In genomic region chr12:116420476-116420875, GRCh38 we compare ENCODE assay signal across 14 cellular contexts.
"Had no signal": no experiment of that assay in that cellular context is flagged by ENCODE, and none has a peak within 500 bp of the region (broad histone marks: within the 10 kb centered on the region; RNA-seq: fewer than 3 reads in every experiment).

No MANE protein-coding gene starts in this region.

- DNase-seq: activated CD4-positive, alpha-beta memory T cell treated with anti-CD3 and anti-CD28 coated beads for 36 hours; activated gamma-delta T cell; activated T-cell treated with anti-CD3 and anti-CD28 coated beads, Interleukin-2, amount 50 U/mL, for 48 hours; amygdala; endodermal cell; hypothalamus; kidney glomerular epithelial cell; small intestine; thyroid gland had no signal

- H3K4me1 Mint-ChIP-seq: endodermal cell had no signal

- FAIRE-seq: small intestine had no signal

- H3K4me3 ChIP-seq: right atrium auricular region, thyroid gland, vagina had no signal

- H3K27ac Mint-ChIP-seq: activated CD4-positive, alpha-beta memory T cell treated with anti-CD3 and anti-CD28 coated beads for 36 hours; activated naive CD8-positive, alpha-beta T cell; brain; endodermal cell had no signal

- H3K27me3 ChIP-seq: neutrophil, right atrium auricular region, thyroid gland, vagina had no signal

- H3K36me3 Mint-ChIP-seq: activated CD4-positive, alpha-beta memory T cell treated with anti-CD3 and anti-CD28 coated beads for 36 hours; brain had no signal

- H3K9me3 ChIP-seq: neutrophil, thyroid gland, vagina had no signal

- H3K4me1 ChIP-seq: right atrium auricular region, thyroid gland had no signal

- H3K36me3 ChIP-seq: neutrophil, right atrium auricular region, thyroid gland, vagina had no signal

- H3K4me3 Mint-ChIP-seq: activated CD4-positive, alpha-beta memory T cell treated with anti-CD3 and anti-CD28 coated beads for 36 hours; activated naive CD8-positive, alpha-beta T cell; brain; endodermal cell had no signal

- H3K27ac ChIP-seq: neutrophil, right atrium auricular region, thyroid gland, vagina had no signal

- H3K27me3 Mint-ChIP-seq: activated CD4-positive, alpha-beta memory T cell treated with anti-CD3 and anti-CD28 coated beads for 36 hours; activated naive CD8-positive, alpha-beta T cell had no signal
